9 cellular contexts compared by ENCODE assay signal in genomic region chr16:73304008-73304814, GRCh38.
"Had no signal": no experiment of that assay in that cellular context is flagged by ENCODE, and none has a peak within 500 bp of the region (broad histone marks: within the 10 kb centered on the region; RNA-seq: fewer than 3 reads in every experiment).

No MANE protein-coding gene starts in this region.

- FAIRE-seq: pancreas had no signal

- H3K4me1 ChIP-seq: pancreas, stomach, uterus had no signal

- H3K9me3 ChIP-seq: mucosa of descending colon, pancreas, stomach, uterus had no signal

- H3K27me3 ChIP-seq: pancreas, uterus had no signal

- ATAC-seq: activated CD4-positive, CD25-positive, alpha-beta regulatory T cell treated with anti-CD3 and anti-CD28 coated beads, Interleukin-2, amount 50 U/mL, for 24 hours; left colon; mucosa of descending colon; pancreas had no signal

- DNase-seq: activated T-cell treated with anti-CD3 and anti-CD28 coated beads, Interleukin-2, amount 50 U/mL, for 1 hour; dermis blood vessel endothelial cell; left colon; mammary epithelial cell; mucosa of descending colon; pancreas; stomach; uterus had no signal

- H3K27ac ChIP-seq: pancreas, stomach, uterus had no signal

- H3K36me3 ChIP-seq: pancreas, stomach, uterus had no signal

- H3K4me3 ChIP-seq: mucosa of descending colon, pancreas, stomach, uterus had no signal
